ENCODE assay signal across 5 cellular contexts in genomic region chr9:68336639-68337339, GRCh38. TPM values are rescaled to one million over a fixed set of nuclear protein-coding genes. Genes with fewer than 3 reads are reported as not detected.
"Had no signal": no experiment of that assay in that cellular context is flagged by ENCODE, and none has a peak within 500 bp of the region (broad histone marks: within the 10 kb centered on the region; RNA-seq: fewer than 3 reads in every experiment).

No MANE protein-coding gene starts in this region.

RNA-seq across cellular contexts. Expression of gene PGM5, which starts 19.6 kb away (rescaled TPM):
- total RNA-seq: OCI-LY7, PC-9 had no signal

RNA-seq across cellular contexts. Expression of gene FOXD4L3, which starts 34.1 kb away (rescaled TPM):
- total RNA-seq: HT-29, M059J, PC-9, RPMI7951 had no signal
